ENCODE assay signal across 18 cellular contexts in genomic region chr14:100836053-100836805, GRCh38. TPM values are rescaled to one million over a fixed set of nuclear protein-coding genes. Genes with fewer than 3 reads are reported as not detected.
"Had no signal": no experiment of that assay in that cellular context is flagged by ENCODE, and none has a peak within 500 bp of the region (broad histone marks: within the 10 kb centered on the region; RNA-seq: fewer than 3 reads in every experiment).

No MANE protein-coding gene starts in this region.

- H3K9me3 Mint-ChIP-seq: dendritic cell treated with granulocyte-macrophage colony-stimulating factor and Interleukin-4, amounts not matched to agents 40 ng/mL and 50 ng/mL, for 4 days; stimulated activated effector memory CD8-positive, alpha-beta T cell treated with anti-CD3 and anti-CD28 coated beads, Interleukin-12 subunit alpha, Interleukin-12 subunit beta, amount 100 ng/mL, for 72 hours; stimulated activated naive CD8-positive, alpha-beta T cell treated with anti-CD3 and anti-CD28 coated beads, Interleukin-15, Interleukin-2, amounts not matched to agents 100 ng/mL and 50 ng/mL, for 24 hours had no signal

- ATAC-seq: gastroesophageal sphincter; naive thymus-derived CD4-positive, alpha-beta T cell; right cardiac atrium had no signal

- H3K27ac ChIP-seq: gastroesophageal sphincter, tibial artery, upper lobe of left lung, uterus had no signal

- H3K9me3 ChIP-seq: esophagus squamous epithelium, gastroesophageal sphincter, tibial artery, upper lobe of left lung, uterus had no signal

- H3K4me3 Mint-ChIP-seq: dendritic cell treated with granulocyte-macrophage colony-stimulating factor and Interleukin-4, amounts not matched to agents 40 ng/mL and 50 ng/mL, for 4 days; stimulated activated effector memory CD8-positive, alpha-beta T cell treated with anti-CD3 and anti-CD28 coated beads, Interleukin-12 subunit alpha, Interleukin-12 subunit beta, amount 100 ng/mL, for 72 hours; stimulated activated naive CD8-positive, alpha-beta T cell treated with anti-CD3 and anti-CD28 coated beads, Interleukin-15, Interleukin-2, amounts not matched to agents 100 ng/mL and 50 ng/mL, for 24 hours had no signal

- H3K4me3 ChIP-seq: esophagus squamous epithelium, gastroesophageal sphincter, tibial artery, upper lobe of left lung, uterus had no signal

- H3K27ac Mint-ChIP-seq: dendritic cell treated with granulocyte-macrophage colony-stimulating factor and Interleukin-4, amounts not matched to agents 40 ng/mL and 50 ng/mL, for 4 days; naive thymus-derived CD4-positive, alpha-beta T cell; stimulated activated effector memory CD8-positive, alpha-beta T cell treated with anti-CD3 and anti-CD28 coated beads, Interleukin-12 subunit alpha, Interleukin-12 subunit beta, amount 100 ng/mL, for 72 hours; stimulated activated naive CD8-positive, alpha-beta T cell treated with anti-CD3 and anti-CD28 coated beads, Interleukin-15, Interleukin-2, amounts not matched to agents 100 ng/mL and 50 ng/mL, for 24 hours had no signal

- H3K4me1 ChIP-seq: esophagus squamous epithelium, tibial artery, upper lobe of left lung, uterus had no signal

- H3K36me3 ChIP-seq: esophagus squamous epithelium, gastroesophageal sphincter, tibial artery, upper lobe of left lung, uterus had no signal

- H3K36me3 Mint-ChIP-seq: naive thymus-derived CD4-positive, alpha-beta T cell; stimulated activated effector memory CD8-positive, alpha-beta T cell treated with anti-CD3 and anti-CD28 coated beads, Interleukin-12 subunit alpha, Interleukin-12 subunit beta, amount 100 ng/mL, for 72 hours had no signal

- DNase-seq: esophagus squamous epithelium; foreskin fibroblast; glutamatergic neuron; kidney glomerular epithelial cell; mammary epithelial cell; naive thymus-derived CD4-positive, alpha-beta T cell; small intestine; stimulated activated CD4-positive, alpha-beta T cell treated with anti-CD3 and anti-CD28 coated beads, Interleukin-4, amount 100 ng/mL, for 1 hour; stimulated activated CD8-positive, alpha-beta memory T cell treated with anti-CD3 and anti-CD28 coated beads, Interleukin-4, amount 100 ng/mL, for 48 hours; tibial artery; upper lobe of left lung; uterus had no signal

- H3K27me3 Mint-ChIP-seq: dendritic cell treated with granulocyte-macrophage colony-stimulating factor and Interleukin-4, amounts not matched to agents 40 ng/mL and 50 ng/mL, for 4 days had no signal

- H3K4me1 Mint-ChIP-seq: naive thymus-derived CD4-positive, alpha-beta T cell; stimulated activated effector memory CD8-positive, alpha-beta T cell treated with anti-CD3 and anti-CD28 coated beads, Interleukin-12 subunit alpha, Interleukin-12 subunit beta, amount 100 ng/mL, for 72 hours had no signal

- H3K27me3 ChIP-seq: upper lobe of left lung, uterus had no signal

RNA-seq across cellular contexts. Expression of gene MEG3, which starts 10.3 kb away (rescaled TPM):
- polyA plus RNA-seq: naive thymus-derived CD4-positive, alpha-beta T cell; neural cell had no signal
